21 cellular contexts compared by ENCODE assay signal in the genomic region with DNA sequence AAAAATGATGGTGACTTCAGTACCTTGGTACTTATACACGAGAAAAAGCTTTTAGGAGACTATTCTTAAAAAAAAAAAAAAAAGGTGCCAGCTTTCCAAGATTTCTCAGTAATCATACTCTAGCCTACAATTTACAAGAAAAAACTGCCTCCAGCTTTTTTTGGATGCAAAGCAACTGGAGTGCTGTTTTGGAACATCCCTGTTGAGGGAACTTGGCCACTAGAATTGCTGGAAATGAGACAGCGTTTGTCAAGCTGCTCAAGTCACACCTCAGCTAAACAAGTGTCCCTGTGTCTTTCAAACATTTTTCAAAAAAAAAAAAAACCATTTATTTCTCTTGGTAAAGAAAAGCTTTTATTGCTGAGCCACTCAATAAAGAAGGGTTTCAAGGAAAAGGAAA.
DNase-seq lines count a peak whose midpoint lies in the region; ATAC-seq and TF ChIP-seq lines count a peak whose summit lies in the region.
"Had no signal": no experiment of that assay in that cellular context is flagged by ENCODE, and none has a peak within 500 bp of the region (broad histone marks: within the 10 kb centered on the region; RNA-seq: fewer than 3 reads in every experiment).

No MANE protein-coding gene starts in this region.

- no peak for DNase-seq in Right ventricle myocardium inferior (ENCODE audit: missing footprints)
- no peak for DNase-seq in heart left ventricle
- peak; percentile 64 for DNase-seq in inferior parietal cortex (ENCODE audit: extremely low spot score)
- peak; percentile 2 for DNase-seq in occipital lobe (lab: John Stamatoyannopoulos, UW)
- DNase-seq in thoracic aorta (ENCODE audit: low spot score), result no peak
- DNase-seq in activated naive CD4-positive, alpha-beta T cell treated with Interleukin-2 at 50 U/mL for 16 hours, result no peak
- DNase-seq in endodermal cell, result no peak
- DNase-seq: Calu3; CD8-positive, alpha-beta T cell; DMS79 treated with DMSO at 0.1 percent for 48 hours; GF-D8; H7; HFFc6; IMR-90 had no signal

- no peaks in the 10 kb centered on the region for H3K9me3 Mint-ChIP-seq in endodermal cell
- H3K9me3 Mint-ChIP-seq: GM23338 had no signal

- H3K9ac ChIP-seq in endodermal cell (ENCODE audit: extremely low read depth, low read length, poor library complexity, severe bottlenecking), result no peak overlapping the region
- H3K9ac ChIP-seq: BLaER1 treated with 17β-estradiol and CSF1 and Interleukin-3, amounts not matched to agents 10 nM and 100 nM had no signal

- peak; percentile 48 for ATAC-seq in Right ventricle myocardium inferior
- ATAC-seq in heart left ventricle, result no peak
- ATAC-seq in thoracic aorta (ENCODE audit: insufficient number of reproducible peaks, low FRiP score, low read depth), result peak; percentile 29
- no peak for ATAC-seq in GM19395 (IDR thresholded peaks at IDR 0.05; ENCODE audit: unreplicated experiment)
- ATAC-seq: A549; CD8-positive, alpha-beta T cell; GM23338; HCT116 had no signal

- H3K27ac ChIP-seq in heart left ventricle, result no peak overlapping the region
- peak overlapping the region; percentile 16 to 40 for H3K27ac ChIP-seq in thoracic aorta
- no peak overlapping the region for H3K27ac ChIP-seq in endodermal cell (ENCODE audit: low read depth, low read length)
- H3K27ac ChIP-seq: 22Rv1; A549; BLaER1 treated with 17β-estradiol and CSF1 and Interleukin-3, amounts not matched to agents 10 nM and 100 nM had no signal

- 68 to 80% (median 71%) methylated on average over 2 of the region's 2 CpGs for WGBS in heart left ventricle, 4 donors
- 94% methylated on average over 2 of the region's 2 CpGs; no CpG with 5 or more reads in 1 of the 2 experiments for WGBS in endodermal cell (ENCODE audit: insufficient coverage in 1 of 2, insufficient read length in 1 of 2), 2 experiments

- H3K4me1 ChIP-seq in heart left ventricle (peaks cover 0 to 6% (median 0%) of the 10 kb centered on the region in 12 donors), thoracic aorta (ENCODE audit: control insufficient read depth in 1 of 2, low read depth in 2 of 2) (peaks cover 0 to 6% of the 10 kb centered on the region in 2 donors), endodermal cell (ENCODE audit: control insufficient read depth, insufficient read depth, low read length) (no peaks in the 10 kb centered on the region)
- H3K4me1 ChIP-seq: A549 had no signal

- H3K27me3 ChIP-seq in heart left ventricle (no peaks in the 10 kb centered on the region), thoracic aorta (replicated peaks; ENCODE audit: insufficient read depth) (no peaks in the 10 kb centered on the region), endodermal cell (ENCODE audit: control insufficient read depth, insufficient read depth, low read length, poor library complexity, severe bottlenecking) (no peaks in the 10 kb centered on the region)
- H3K27me3 ChIP-seq: BLaER1 treated with 17β-estradiol and CSF1 and Interleukin-3, amounts not matched to agents 10 nM and 100 nM had no signal

- no peak for TF ChIP-seq CTCF in heart left ventricle (IDR thresholded peaks at IDR 0.05)
- no peak for TF ChIP-seq CTCF in thoracic aorta (IDR thresholded peaks at IDR 0.05)
- TF ChIP-seq CTCF in endodermal cell (conservative IDR thresholded peaks at IDR 0.05), result no peak

- intact Hi-C loops in Right ventricle myocardium inferior (cut with DNase I) (no loop called here), heart left ventricle (cut with DNase I) (no loop called here)

- H3K36me3 Mint-ChIP-seq in endodermal cell (ENCODE audit: low read depth), result no peaks in the 10 kb centered on the region
- H3K36me3 Mint-ChIP-seq: CD8-positive, alpha-beta T cell had no signal

- no peaks in the 10 kb centered on the region for H3K36me3 ChIP-seq in heart left ventricle
- no peaks in the 10 kb centered on the region for H3K36me3 ChIP-seq in thoracic aorta
- no peaks in the 10 kb centered on the region for H3K36me3 ChIP-seq in endodermal cell (ENCODE audit: control insufficient read depth, insufficient read depth, low read length)
- H3K36me3 ChIP-seq: BLaER1 treated with 17β-estradiol and CSF1 and Interleukin-3, amounts not matched to agents 10 nM and 100 nM had no signal

- no peaks in the 10 kb centered on the region for H3K27me3 Mint-ChIP-seq in endodermal cell (ENCODE audit: insufficient read depth)
- H3K27me3 Mint-ChIP-seq: B cell had no signal

- TF ChIP-seq POLR2A in heart left ventricle (IDR thresholded peaks at IDR 0.05), result no peak

- H3K4me1 Mint-ChIP-seq in endodermal cell, result peaks cover 9% of the 10 kb centered on the region
- H3K4me1 Mint-ChIP-seq: B cell had no signal

- no peak overlapping the region for H3K4me3 Mint-ChIP-seq in endodermal cell
- H3K4me3 Mint-ChIP-seq: B cell; CD8-positive, alpha-beta T cell; GM23338; HFFc6 had no signal

- H3K4me3 ChIP-seq in heart left ventricle (no peak overlapping the region), thoracic aorta (peak overlapping the region; percentile 56), endodermal cell (ENCODE audit: low read length) (no peak overlapping the region)
- H3K4me3 ChIP-seq: A549; BLaER1 treated with 17β-estradiol and CSF1 and Interleukin-3, amounts not matched to agents 10 nM and 100 nM; GM23338 had no signal

- no peak overlapping the region for H3K27ac Mint-ChIP-seq in endodermal cell
- H3K27ac Mint-ChIP-seq: B cell; CD8-positive, alpha-beta T cell; GM23338; HFFc6 had no signal

- H3K9me3 ChIP-seq in heart left ventricle (no peaks in the 10 kb centered on the region), thoracic aorta (no peaks in the 10 kb centered on the region), endodermal cell (ENCODE audit: control insufficient read depth, low read length) (no peaks in the 10 kb centered on the region)
- H3K9me3 ChIP-seq: A549 had no signal

Comparison
In these comparisons a context has a peak if more than half of its experiments do, and no peak if none do; other contexts are left out.
1. ATAC-seq: peak in Right ventricle myocardium inferior (single experiment) and thoracic aorta (single experiment); none in heart left ventricle (0 of 4) and GM19395 (single experiment).
2. DNase-seq: peak in inferior parietal cortex (single experiment) and occipital lobe (single experiment); none in Right ventricle myocardium inferior (single experiment), heart left ventricle (0 of 5), thoracic aorta (single experiment), activated naive CD4-positive, alpha-beta T cell treated with Interleukin-2 at 50 U/mL for 16 hours (single experiment) and endodermal cell (single experiment).
3. H3K27ac ChIP-seq: peak in thoracic aorta (2 of 2); none in heart left ventricle (0 of 12) and endodermal cell (single experiment).